ENCODE assay signal across 25 cellular contexts in genomic region chr22:44793506-44794225, GRCh38. TPM values are rescaled to one million over a fixed set of nuclear protein-coding genes. Genes with fewer than 3 reads are reported as not detected.
A peak's percentile ranks its signal among the peaks of the same experiment; 100 is the strongest.
DNase-seq lines count a peak whose midpoint lies in the region; ATAC-seq, FAIRE-seq and TF ChIP-seq lines count a peak whose summit lies in the region.
"Had no signal": no experiment of that assay in that cellular context is flagged by ENCODE, and none has a peak within 500 bp of the region (broad histone marks: within the 10 kb centered on the region; RNA-seq: fewer than 3 reads in every experiment).

No MANE protein-coding gene starts in this region.

- POLR2A ChIA-PET in H1 (lab: Charles Lee; ENCODE audit: partially characterized antibody), result interaction anchor here (2.9 kb wide), 1 partner anchor 38 kb away, joined by 9 read pairs; no protein-coding TSS in a partner anchor

- no peak overlapping the region for H4K91ac ChIP-seq in H1 (replicated peaks; ENCODE audit: insufficient read length, low read length)

- H3K14ac ChIP-seq in H1 (ENCODE audit: insufficient read length), result no peak overlapping the region

- no peak overlapping the region for H4K8ac ChIP-seq in H1 (ENCODE audit: extremely low read depth, insufficient read depth, low read length)

- H2BK20ac ChIP-seq in H1 (ENCODE audit: low read length), result no peak overlapping the region

- H3K4me2 ChIP-seq in H1 (ENCODE audit: insufficient read depth in 1 of 2, low read depth in 2 of 2, low read length in 2 of 2) (no peak overlapping the region), neural cell (ENCODE audit: low read length) (no peak overlapping the region)

- H3K4ac ChIP-seq in H1 (replicated peaks; ENCODE audit: insufficient read length, low read depth, low read length), result no peak overlapping the region

- H3K9ac ChIP-seq in HUES48 (ENCODE audit: low read depth, low read length) (no peak overlapping the region), H1 (replicated peaks in 1 of 4; ENCODE audit: extremely low read depth in 1 of 4, low read depth in 3 of 4, low read length in 3 of 4) (no peak overlapping the region; a peak in 1 of 7 replicates), neural cell (ENCODE audit: low read length) (no peak overlapping the region)

- DNase-seq in H1 (ENCODE audit: low read depth in 1 of 2, low spot score in 2 of 2) (no peak), cerebellar cortex (ENCODE audit: low spot score) (no peak), NCI-H2227 treated with DMSO at 0.1 percent for 48 hours (lab: John Stamatoyannopoulos, UW) (no peak)
- DNase-seq: C1 segment of cervical spinal cord; CD4-positive, alpha-beta memory T cell; COR-L47; KG1; MG63; NCI-H1105 treated with DMSO at 0.1 percent for 48 hours; NCI-H146; NCI-H1930; NCI-H2107; NCI-H446 treated with DMSO at 0.1 percent for 48 hours; NCI-H526 treated with DMSO at 0.1 percent for 48 hours; Right ventricle myocardium superior; RPMI8226 had no signal

- H3K23me2 ChIP-seq in H1 (ENCODE audit: low read depth, low read length), result no peaks in the 10 kb centered on the region

- ATAC-seq in GM21619 (IDR thresholded peaks at IDR 0.05; ENCODE audit: unreplicated experiment), result no peak
- ATAC-seq in activated CD4-positive, CD25-positive, alpha-beta regulatory T cell treated with anti-CD3 and anti-CD28 coated beads, Interleukin-2, amount 50 U/mL, for 24 hours, result no peak

- H3K4me1 ChIP-seq in HUES48 (ENCODE audit: control insufficient read depth, insufficient read depth, low read length), result peaks cover 23% of the 10 kb centered on the region
- H3K4me1 ChIP-seq in H1 (replicated peaks in 1 of 4; ENCODE audit: control insufficient read depth in 3 of 4, insufficient read depth in 4 of 4, low read length in 3 of 4), result peaks cover 6 to 23% (median 15%) of the 10 kb centered on the region in 4 experiments
- H3K4me1 ChIP-seq: SJSA1 had no signal

- peak overlapping the region; percentile 46; the same call in 1 of the 2 replicates for H2BK15ac ChIP-seq in H1 (ENCODE audit: low read length)

- H3K36me3 ChIP-seq in HUES48 (ENCODE audit: control insufficient read depth, insufficient read depth, low read length) (no peaks in the 10 kb centered on the region; the same call in 1 of the 2 replicates), H1 (ENCODE audit: control insufficient read depth in 2 of 4, insufficient read depth in 4 of 4, low read length in 3 of 4) (no peaks in the 10 kb centered on the region), neural cell (ENCODE audit: insufficient read depth, low read length) (no peaks in the 10 kb centered on the region)
- H3K36me3 ChIP-seq: MG63, SJSA1 had no signal

- WGBS in H1 (ENCODE audit: extremely low coverage in 1 of 2, insufficient coverage in 1 of 2, insufficient read length in 1 of 2, insufficient replicate concordance in 2 of 2, low coverage in 1 of 2, low lambda C conversion rate in 2 of 2, missing lambda C conversion rate in 1 of 2), 2 experiments, result 85% methylated on average over 25 of the region's 25 CpGs; no CpG with 5 or more reads in 1 of the 2 experiments

- H4K20me1 ChIP-seq in H1 (replicated peaks in 1 of 2; ENCODE audit: control insufficient read depth in 1 of 2, insufficient read depth in 2 of 2, low read length in 2 of 2), result peaks cover 0 to 6% of the 10 kb centered on the region in 2 experiments
- H4K20me1 ChIP-seq in neural cell (ENCODE audit: insufficient read depth), result no peaks in the 10 kb centered on the region

- H3K18ac ChIP-seq in H1 (ENCODE audit: extremely low read depth, low read length), result no peak overlapping the region

- no peaks in the 10 kb centered on the region for H3K9me2 ChIP-seq in neural cell (ENCODE audit: insufficient read depth, low read length)

- H3K56ac ChIP-seq in H1 (replicated peaks; ENCODE audit: insufficient read length, low read depth, low read length), result no peak overlapping the region

- no peak for TF ChIP-seq EP300 in H1 (IDR thresholded peaks at IDR 0.05; ENCODE audit: borderline replicate concordance in 1 of 2, low read depth in 2 of 2, low read length in 2 of 2)
- peak; percentile 61 for TF ChIP-seq EP300 in neural cell (conservative IDR thresholded peaks at IDR 0.05; ENCODE audit: poor library complexity, severe bottlenecking)

- 0 out of 2 replicates have a peak overlapping the region, but pooled peaks have one; percentile 87 for H2BK5ac ChIP-seq in H1 (ENCODE audit: low read depth, low read length)

- H3K23ac ChIP-seq in H1 (ENCODE audit: insufficient read length), result no peak overlapping the region

- no peak overlapping the region for H4K5ac ChIP-seq in H1 (ENCODE audit: insufficient read length, low read depth, low read length)

- H3K9me3 ChIP-seq in HUES48 (ENCODE audit: control insufficient read depth, insufficient read depth, low read length), result no peaks in the 10 kb centered on the region
- no peaks in the 10 kb centered on the region for H3K9me3 ChIP-seq in H1 (ENCODE audit: insufficient read depth in 2 of 2, low read depth in 1 of 2, low read length in 1 of 2)
- H3K9me3 ChIP-seq in neural cell (ENCODE audit: low read length), result no peaks in the 10 kb centered on the region
- H3K9me3 ChIP-seq: MG63, SJSA1 had no signal

- H3F3A ChIP-seq in neural cell (ENCODE audit: insufficient read depth, low read length, poor library complexity, severe bottlenecking), result no peaks in the 10 kb centered on the region

- H3K27ac ChIP-seq in HUES48 (ENCODE audit: low read depth, low read length), result peak overlapping the region; percentile 10
- no peak overlapping the region for H3K27ac ChIP-seq in H1 (ENCODE audit: low read depth, low read length)
- no peak overlapping the region for H3K27ac ChIP-seq in neural cell (ENCODE audit: low read length)
- H3K27ac ChIP-seq: SJSA1 had no signal

- H3K79me2 ChIP-seq in H1 (ENCODE audit: control insufficient read depth in 1 of 2, insufficient read depth in 2 of 2, low read length in 2 of 2), result no peaks in the 10 kb centered on the region
- H3K79me2 ChIP-seq in neural cell (replicated peaks; ENCODE audit: insufficient read depth, low read length), result no peaks in the 10 kb centered on the region

- no peak for FAIRE-seq in H1 (lab: Jason Lieb, UNC)
- FAIRE-seq: G401.6, H54, HTR-8/SVneo had no signal

- peak overlapping the region; percentile 50; the same call in 1 of the 2 replicates for H2BK12ac ChIP-seq in H1 (ENCODE audit: low read depth, low read length)

- H3K27me3 ChIP-seq in HUES48 (ENCODE audit: control insufficient read depth, insufficient read depth, low read length) (no peaks in the 10 kb centered on the region), H1 (replicated peaks in 1 of 4; ENCODE audit: control insufficient read depth in 3 of 4, extremely low read depth in 1 of 4, insufficient read depth in 3 of 4, low read length in 3 of 4) (no peaks in the 10 kb centered on the region), neural cell (ENCODE audit: insufficient read depth, low read depth, low read length) (no peaks in the 10 kb centered on the region)
- H3K27me3 ChIP-seq: MG63, SJSA1 had no signal

- no peak overlapping the region for H2BK120ac ChIP-seq in H1 (replicated peaks; ENCODE audit: low read depth, low read length)

- TF ChIP-seq RAD21 in H1 (IDR thresholded peaks at IDR 0.05 in 1 of 2, conservative IDR thresholded peaks at IDR 0.05 in 1 of 2; ENCODE audit: low read depth in 2 of 2, low read length in 2 of 2) (no peak), neural cell (conservative IDR thresholded peaks at IDR 0.05) (no peak)

- TF ChIP-seq CTCF in H1 (IDR thresholded peaks at IDR 0.05; ENCODE audit: control extremely low read depth in 1 of 3, insufficient read depth in 1 of 3, low read depth in 1 of 3, low read length in 3 of 3) (no peak), neural cell (IDR thresholded peaks at IDR 0.05; ENCODE audit: poor library complexity, severe bottlenecking) (no peak)

- no peak overlapping the region for H3K4me3 ChIP-seq in HUES48 (ENCODE audit: low read depth, low read length)
- H3K4me3 ChIP-seq in H1 (ENCODE audit: extremely low read depth in 1 of 4, insufficient read depth in 2 of 4, low read depth in 3 of 4, low read length in 4 of 4), result no peak overlapping the region
- no peak overlapping the region for H3K4me3 ChIP-seq in neural cell (ENCODE audit: low read length)
- H3K4me3 ChIP-seq: MG63, SJSA1 had no signal

- CTCF ChIA-PET in H1 (lab: Charles Lee; ENCODE audit: partially characterized antibody), result interaction anchor here (1.5 to 1.6 kb wide), 2 partner anchors 18 to 97 kb away, joined by 3 to 4 read pairs; no protein-coding TSS in a partner anchor

- peaks cover 5% of the 10 kb centered on the region; the same call in 1 of the 2 replicates for H3K79me1 ChIP-seq in H1 (ENCODE audit: low read depth, low read length)

- no peak overlapping the region for H2AK5ac ChIP-seq in H1 (ENCODE audit: low read depth, low read length)

- H2AFZ ChIP-seq in H1 (ENCODE audit: low read length), result no peak overlapping the region
- no peak overlapping the region for H2AFZ ChIP-seq in neural cell (ENCODE audit: low read depth, low read length)

- no peak for TF ChIP-seq POLR2A in H1 (IDR thresholded peaks at IDR 0.05; ENCODE audit: control extremely low read depth in 1 of 2, low read depth in 2 of 2, low read length in 2 of 2)

TF ChIP-seq in H1, 55 proteins besides CTCF, POLR2A, EP300 and RAD21 (continues in another document):
- no peak for TF ChIP-seq POU5F1 (IDR thresholded peaks at IDR 0.05; ENCODE audit: low read depth, low read length)

TF ChIP-seq in neural cell, 6 proteins besides CTCF, POLR2A, EP300 and RAD21 (continues in another document):
- peak; percentile 41 for TF ChIP-seq POLR2AphosphoS5 (IDR thresholded peaks at IDR 0.05)

RNA-seq across cellular contexts. Expression of gene ARHGAP8, which starts 41.3 kb away (rescaled TPM):
- 47.7 and 48.7 TPM in 2 replicates for total RNA-seq in H1 (2021; fragmentation: NEBNext Ultra II Directional; extraction: Animal tissue kit (Norgen Biotek cat#: 25700))
- polyA plus RNA-seq in H1 (2011; rRNA removed) (35.6 and 55.2 TPM in 2 replicates), neural cell (3.0 and 5.0 TPM in 2 replicates)
- 40.7 TPM for polyA plus RNA-seq in H1 (2011; cell fraction: cytosol; rRNA removed)
- polyA plus RNA-seq in H1 (2011; cell fraction: nucleus; rRNA removed), result 71.9 TPM
- polyA plus RNA-seq in H1 (2012, experiment 1 of 2), result 29.6 to 36.8 TPM (median 35.4 TPM) in 4 replicates
- polyA plus RNA-seq in H1 (2012, experiment 2 of 2), result 25.3 TPM
- 28.1 TPM for polyA plus RNA-seq in H1 (2013, experiment 1 of 2)
- polyA plus RNA-seq in H1 (2013, experiment 2 of 2), result 27.7 TPM
- 28.4 and 34.7 TPM in 2 replicates for polyA minus RNA-seq in H1 (2011; rRNA and poly(A)+ RNA removed)
- 22.0 TPM for polyA minus RNA-seq in H1 (2011; cell fraction: cytosol; rRNA and poly(A)+ RNA removed)
- polyA minus RNA-seq in H1 (2011; cell fraction: nucleus; rRNA and poly(A)+ RNA removed), result 33.7 TPM
- polyA minus RNA-seq in neural cell, result 1.9 and 2.9 TPM in 2 replicates
- total RNA-seq: A673, Right ventricle myocardium superior, SJSA1 had no signal
- polyA plus RNA-seq: CD4-positive, alpha-beta memory T cell had no signal
